Comparison of ENCODE assay signal across 1 cellular context in genomic region chr11:746289-747175, GRCh38.
TF ChIP-seq lines count a peak whose summit lies in the region.

No MANE protein-coding gene starts in this region.

TF ChIP-seq in liver, 16 proteins besides CTCF, POLR2A, EP300 and RAD21 (continued from another document):
- TF ChIP-seq GABPA (IDR thresholded peaks at IDR 0.05 in 1 of 2, conservative IDR thresholded peaks at IDR 0.05 in 1 of 2) = no peak
- no peak for TF ChIP-seq NR2F2 (IDR thresholded peaks at IDR 0.05)
- TF ChIP-seq SP1 (IDR thresholded peaks at IDR 0.05) = no peak
- no peak for TF ChIP-seq YY1 (IDR thresholded peaks at IDR 0.05)
- TF ChIP-seq TAF1 (conservative IDR thresholded peaks at IDR 0.05) = no peak
TF ChIP-seq in liver: peak in this region for 0.
